15 cellular contexts compared by ENCODE assay signal in genomic region chr17:77467513-77467912, GRCh38.
DNase-seq lines count a peak whose midpoint lies in the region; ATAC-seq and TF ChIP-seq lines count a peak whose summit lies in the region.
"Had no signal": no experiment of that assay in that cellular context is flagged by ENCODE, and none has a peak within 500 bp of the region (broad histone marks: within the 10 kb centered on the region; RNA-seq: fewer than 3 reads in every experiment).

No MANE protein-coding gene starts in this region.

- H3K27ac Mint-ChIP-seq in activated naive CD4-positive, alpha-beta T cell treated with anti-CD3 and anti-CD28 coated beads, Interleukin-2, amount 50 U/mL, for 72 hours = peak overlapping the region; percentile 86 to 90

- H3K4me1 ChIP-seq in HUES6 (ENCODE audit: control insufficient read depth, insufficient read depth, low read length) (peaks cover 62% of the 10 kb centered on the region), left ventricle myocardium inferior (peaks cover 93% of the 10 kb centered on the region), psoas muscle (peaks cover 32% of the 10 kb centered on the region), BE2C (peaks cover 25% of the 10 kb centered on the region)

- H3K27me3 ChIP-seq in HUES6 (ENCODE audit: control insufficient read depth, insufficient read depth, low read length) (no peaks in the 10 kb centered on the region), left ventricle myocardium inferior (ENCODE audit: low read depth) (no peaks in the 10 kb centered on the region), psoas muscle (ENCODE audit: insufficient read depth in 3 of 3, low read length in 2 of 3) (no peaks in the 10 kb centered on the region), BE2C (no peaks in the 10 kb centered on the region)

- H3K9me3 Mint-ChIP-seq in activated naive CD4-positive, alpha-beta T cell treated with anti-CD3 and anti-CD28 coated beads, Interleukin-2, amount 50 U/mL, for 72 hours = peaks cover 9 to 22% of the 10 kb centered on the region in 2 donors

- H3K36me3 Mint-ChIP-seq in activated naive CD4-positive, alpha-beta T cell treated with anti-CD3 and anti-CD28 coated beads, Interleukin-2, amount 50 U/mL, for 72 hours = peaks cover 28 to 59% of the 10 kb centered on the region in 2 donors

- intact Hi-C loops in left ventricle myocardium inferior (cut with micrococcal nuclease) = no loop called here
- intact Hi-C loops in psoas muscle (cut with DNase I) = no loop called here

- no peak overlapping the region for H3K9ac ChIP-seq in HUES6 (ENCODE audit: low read length)

- TF ChIP-seq CTCF in left ventricle myocardium inferior (IDR thresholded peaks at IDR 0.05; ENCODE audit: borderline replicate concordance) (no peak), psoas muscle (IDR thresholded peaks at IDR 0.05) (no peak), BE2C (IDR thresholded peaks at IDR 0.05; ENCODE audit: low read depth, low read length) (no peak)

- H3K27ac ChIP-seq in HUES6 (ENCODE audit: low read depth, low read length) (peak overlapping the region; percentile 84; the same call in 1 of the 2 replicates), left ventricle myocardium inferior (replicated peaks) (peak overlapping the region; percentile 82), psoas muscle (peak overlapping the region; percentile 55)

- H3K9me3 ChIP-seq in HUES6 (ENCODE audit: control insufficient read depth, insufficient read depth, low read depth, low read length) (no peaks in the 10 kb centered on the region), left ventricle myocardium inferior (replicated peaks) (no peaks in the 10 kb centered on the region), psoas muscle (no peaks in the 10 kb centered on the region), BE2C (no peaks in the 10 kb centered on the region)

- peaks cover 16% of the 10 kb centered on the region for H3K36me3 ChIP-seq in HUES6 (ENCODE audit: control insufficient read depth, insufficient read depth, low read length)
- no peaks in the 10 kb centered on the region for H3K36me3 ChIP-seq in left ventricle myocardium inferior
- H3K36me3 ChIP-seq in psoas muscle (ENCODE audit: insufficient read depth in 1 of 2, low read depth in 1 of 2) = no peaks in the 10 kb centered on the region
- H3K36me3 ChIP-seq in BE2C = peaks cover 11% of the 10 kb centered on the region

- WGBS in psoas muscle, 3 donors = 78 to 83% (median 79%) methylated on average over 25 of the region's 25 CpGs

- H3K4me3 ChIP-seq in HUES6 (ENCODE audit: low read depth, low read length) = no peak overlapping the region
- H3K4me3 ChIP-seq in left ventricle myocardium inferior = peak overlapping the region; percentile 17
- H3K4me3 ChIP-seq in psoas muscle = no peak overlapping the region
- no peak overlapping the region for H3K4me3 ChIP-seq in BE2C (ENCODE audit: low read depth, low read length)

- DNase-seq in activated naive CD4-positive, alpha-beta T cell treated with anti-CD3 and anti-CD28 coated beads, Interleukin-2, amount 50 U/mL, for 72 hours (ENCODE audit: low spot score in 2 of 2) = no peak
- DNase-seq in left ventricle myocardium inferior (no peak), psoas muscle (peak in 1 of 2 donors; percentile 38), NCI-H1048 (lab: John Stamatoyannopoulos, UW) (no peak), BE2C (no peak), dedifferentiated amniotic fluid mesenchymal stem cell (ENCODE audit: extremely low spot score) (no peak)
- DNase-seq: GF-D8, islet precursor cell, NCI-H1930, NCI-H748 treated with DMSO at 0.1 percent for 48 hours, SHP77 treated with DMSO at 0.1 percent for 48 hours, substantia nigra, T1000 had no signal

- ATAC-seq in activated naive CD4-positive, alpha-beta T cell treated with anti-CD3 and anti-CD28 coated beads, Interleukin-2, amount 50 U/mL, for 72 hours = no peak
- ATAC-seq in psoas muscle (no peak), GM21786 (IDR thresholded peaks at IDR 0.05; ENCODE audit: unreplicated experiment) (no peak)
